8 cellular contexts compared by ENCODE assay signal in genomic region chr16:10941935-10942351, GRCh38. TPM values are rescaled to one million over a fixed set of nuclear protein-coding genes. Genes with fewer than 3 reads are reported as not detected.
DNase-seq lines count a peak whose midpoint lies in the region; ATAC-seq and TF ChIP-seq lines count a peak whose summit lies in the region.
"Not testable (repeated sequence)": the region's sequence is repeated elsewhere in the genome, so short reads cannot be mapped to it uniquely, and the experiment has no call there.

No MANE protein-coding gene starts in this region.

- peaks cover 51% of the 10 kb centered on the region for H3K79me2 ChIP-seq in OCI-LY3 (ENCODE audit: low read length)

- WGBS in prostate gland: no CpG with 5 or more reads among the region's 52 CpGs
- WGBS in aorta, 2 donors: 0% methylated on average over 39 to 52 of the region's 52 CpGs

- H3K9me3 ChIP-seq in OCI-LY3 (ENCODE audit: insufficient read depth, low read length); prostate gland; aorta (ENCODE audit: control insufficient read depth, low read length): not testable (repeated sequence)

- TF ChIP-seq POLR2A in prostate gland (IDR thresholded peaks at IDR 0.05): not testable (repeated sequence)

- not testable (repeated sequence) for H3K27me3 Mint-ChIP-seq in activated T-helper 17 cell treated with anti-CD3 and anti-CD28 coated beads, Interleukin-2, amount 50 U/mL, for 72 hours
- peaks cover 18% of the 10 kb centered on the region for H3K27me3 Mint-ChIP-seq in endothelial cell (ENCODE audit: unreplicated experiment)

- H3K27ac ChIP-seq in OCI-LY3 (ENCODE audit: low read length) (0 out of 2 replicates have a peak overlapping the region, but pooled peaks have one; percentile 13), prostate gland (peak overlapping the region; percentile 77 to 81), aorta (ENCODE audit: low read depth in 1 of 2, low read length in 2 of 2) (peak overlapping the region in 1 of 2 donors; percentile 63)

- not testable (repeated sequence) for H3K9me3 Mint-ChIP-seq in activated T-helper 17 cell treated with anti-CD3 and anti-CD28 coated beads, Interleukin-2, amount 50 U/mL, for 72 hours; endothelial cell (ENCODE audit: unreplicated experiment)

- not testable (repeated sequence) for H3K27me3 ChIP-seq in OCI-LY3 (ENCODE audit: low read depth, low read length); prostate gland (replicated peaks; ENCODE audit: insufficient read depth); aorta (ENCODE audit: control insufficient read depth in 1 of 2, insufficient read depth in 2 of 2, low read length in 1 of 2)

- H3K9ac ChIP-seq in OCI-LY3 (ENCODE audit: low read length): peak overlapping the region; percentile 76

- intact Hi-C loops in left colon (cut with DNase I, micrococcal nuclease); aorta (cut with DNase I): not testable (repeated sequence)
- intact Hi-C loops in prostate gland (cut with DNase I): loop anchor here (10.0 kb wide), 1 partner anchor 973 kb away; the partner anchor contains the start of gene GSPT1

- H3K4me3 ChIP-seq in GM12875 (ENCODE audit: low read depth, low read length) (peak overlapping the region; percentile 63), OCI-LY3 (ENCODE audit: low read length) (peak overlapping the region; percentile 78), prostate gland (peak overlapping the region; percentile 74 to 84), aorta (ENCODE audit: low read length in 2 of 2) (peak overlapping the region; percentile 47 to 63)

- ATAC-seq in HG02840 (IDR thresholded peaks at IDR 0.05; ENCODE audit: low FRiP score, unreplicated experiment) (peak; percentile 1), left colon (peak; percentile 10)
- ATAC-seq in activated T-helper 17 cell treated with anti-CD3 and anti-CD28 coated beads, Interleukin-2, amount 50 U/mL, for 72 hours (replicated peaks); aorta (ENCODE audit: low FRiP score): not testable (repeated sequence)

- H3K4me1 ChIP-seq in OCI-LY3 (ENCODE audit: low read length): peaks cover 47% of the 10 kb centered on the region
- H3K4me1 ChIP-seq in prostate gland (replicated peaks): peaks cover 16% of the 10 kb centered on the region
- H3K4me1 ChIP-seq in aorta (ENCODE audit: control insufficient read depth in 1 of 2, insufficient read depth in 2 of 2, low read length in 2 of 2): not testable (repeated sequence)

- DNase-seq in endothelial cell (ENCODE audit: low spot score); left colon; prostate gland (ENCODE audit: low spot score); aorta: not testable (repeated sequence)

- peak overlapping the region; percentile 99 for H3K4me2 ChIP-seq in OCI-LY3 (ENCODE audit: low read length)

- H3K36me3 ChIP-seq in OCI-LY3 (replicated peaks; ENCODE audit: low read depth, low read length): peaks cover 28% of the 10 kb centered on the region
- not testable (repeated sequence) for H3K36me3 ChIP-seq in prostate gland; aorta (ENCODE audit: control insufficient read depth in 1 of 2, insufficient read depth in 2 of 2, low read length in 1 of 2)

- not testable (repeated sequence) for H2AFZ ChIP-seq in OCI-LY3 (ENCODE audit: low read depth, low read length)

- TF ChIP-seq CTCF in GM12875 (IDR thresholded peaks at IDR 0.05; ENCODE audit: borderline replicate concordance, insufficient read depth, low read depth, low read length); OCI-LY3 (IDR thresholded peaks at IDR 0.05; ENCODE audit: low read depth, low read length); endothelial cell (IDR thresholded peaks at IDR 0.05; ENCODE audit: unreplicated experiment); prostate gland (IDR thresholded peaks at IDR 0.05): not testable (repeated sequence)

- peak overlapping the region; percentile 68 for H3K27ac Mint-ChIP-seq in activated T-helper 17 cell treated with anti-CD3 and anti-CD28 coated beads, Interleukin-2, amount 50 U/mL, for 72 hours
- not testable (repeated sequence) for H3K27ac Mint-ChIP-seq in endothelial cell (ENCODE audit: unreplicated experiment)

- peaks cover 39% of the 10 kb centered on the region for H3K36me3 Mint-ChIP-seq in activated T-helper 17 cell treated with anti-CD3 and anti-CD28 coated beads, Interleukin-2, amount 50 U/mL, for 72 hours (ENCODE audit: low read depth)
- peaks cover 14% of the 10 kb centered on the region for H3K36me3 Mint-ChIP-seq in endothelial cell (ENCODE audit: low read depth, unreplicated experiment)

- H4K20me1 ChIP-seq in OCI-LY3 (ENCODE audit: insufficient read depth, low read length): peaks cover 23% of the 10 kb centered on the region

- H3K4me3 Mint-ChIP-seq in activated T-helper 17 cell treated with anti-CD3 and anti-CD28 coated beads, Interleukin-2, amount 50 U/mL, for 72 hours: peak overlapping the region; percentile 91
- peak overlapping the region; percentile 96 for H3K4me3 Mint-ChIP-seq in endothelial cell (ENCODE audit: unreplicated experiment)

- H3K4me1 Mint-ChIP-seq in activated T-helper 17 cell treated with anti-CD3 and anti-CD28 coated beads, Interleukin-2, amount 50 U/mL, for 72 hours: peaks cover 49% of the 10 kb centered on the region
- peaks cover 64% of the 10 kb centered on the region for H3K4me1 Mint-ChIP-seq in endothelial cell (ENCODE audit: unreplicated experiment)

RNA-seq across cellular contexts. Expression of gene DEXI, which starts 0.3 kb away (rescaled TPM):
- total RNA-seq in activated T-helper 17 cell treated with anti-CD3 and anti-CD28 coated beads, Interleukin-2, amount 50 U/mL, for 72 hours: 10 to 100 TPM; 22.6 to 24.6 TPM
- total RNA-seq in endothelial cell (ENCODE audit: unreplicated experiment) (37.9 TPM), left colon (10 to 100 TPM; 22.9 to 24.6 TPM), prostate gland (10 to 100 TPM; 95.5 to 96.9 TPM), aorta (10 to 100 TPM; 41.4 to 42.3 TPM)
- 10 to 100 TPM; 46.6 to 60.1 TPM for polyA plus RNA-seq in aorta

RNA-seq across cellular contexts. Expression of gene CLEC16A, which starts 2.4 kb away (rescaled TPM):
- total RNA-seq in activated T-helper 17 cell treated with anti-CD3 and anti-CD28 coated beads, Interleukin-2, amount 50 U/mL, for 72 hours: 10 to 100 TPM; 24.3 to 24.8 TPM
- total RNA-seq in endothelial cell (ENCODE audit: unreplicated experiment): 58.1 TPM
- 10 to 100 TPM; 27.3 to 41.6 TPM for total RNA-seq in left colon
- total RNA-seq in prostate gland: 10 to 100 TPM; 26.1 to 52.2 TPM
- 10 to 100 TPM; 27.1 to 28.8 TPM for total RNA-seq in aorta
- 10 to 100 TPM in 1 of 2 donors, 1 to 10 TPM in 1; 5.9 to 10.9 TPM for polyA plus RNA-seq in aorta
